ENCODE assay signal across 10 cellular contexts in genomic region chr19:38698225-38699026, GRCh38. TPM values are rescaled to one million over a fixed set of nuclear protein-coding genes. Genes with fewer than 3 reads are reported as not detected.
DNase-seq lines count a peak whose midpoint lies in the region; ATAC-seq and TF ChIP-seq lines count a peak whose summit lies in the region.
"Had no signal": no experiment of that assay in that cellular context is flagged by ENCODE, and none has a peak within 500 bp of the region (broad histone marks: within the 10 kb centered on the region; RNA-seq: fewer than 3 reads in every experiment).

No MANE protein-coding gene starts in this region.

- ATAC-seq in left lung = no peak
- no peak for ATAC-seq in HG03025 (IDR thresholded peaks at IDR 0.05; ENCODE audit: low FRiP score, unreplicated experiment)
- no peak for ATAC-seq in HG03097 (IDR thresholded peaks at IDR 0.05; ENCODE audit: low FRiP score, unreplicated experiment)
- no peak for ATAC-seq in naive thymus-derived CD8-positive, alpha-beta T cell

- H3K27me3 ChIP-seq in Loucy (ENCODE audit: insufficient read depth, low read length, poor library complexity, severe bottlenecking) = no peaks in the 10 kb centered on the region
- H3K27me3 ChIP-seq in left lung = no peaks in the 10 kb centered on the region
- no peaks in the 10 kb centered on the region for H3K27me3 ChIP-seq in stomach smooth muscle (ENCODE audit: control insufficient read depth in 1 of 2, insufficient read depth in 2 of 2, low read length in 2 of 2)

- H3K9me3 Mint-ChIP-seq in MCF 10A (ENCODE audit: unreplicated experiment) = no peaks in the 10 kb centered on the region
- H3K9me3 Mint-ChIP-seq in naive thymus-derived CD8-positive, alpha-beta T cell = no peaks in the 10 kb centered on the region

- H3K4me1 ChIP-seq in Loucy (ENCODE audit: insufficient read depth, low read length, poor library complexity, severe bottlenecking) (peaks cover 51% of the 10 kb centered on the region), left lung (peaks cover 5 to 88% of the 10 kb centered on the region in 2 donors), stomach smooth muscle (ENCODE audit: control insufficient read depth, insufficient read depth, low read length) (peaks cover 89% of the 10 kb centered on the region)

- H3K4me3 Mint-ChIP-seq in MCF 10A (ENCODE audit: unreplicated experiment) = peak overlapping the region; percentile 19
- H3K4me3 Mint-ChIP-seq in naive thymus-derived CD8-positive, alpha-beta T cell = no peak overlapping the region

- no peaks in the 10 kb centered on the region for H3K9me3 ChIP-seq in Loucy (ENCODE audit: insufficient read depth, low read depth, low read length)
- no peaks in the 10 kb centered on the region for H3K9me3 ChIP-seq in left lung
- H3K9me3 ChIP-seq in stomach smooth muscle (ENCODE audit: control insufficient read depth in 2 of 2, low read length in 2 of 2) = no peaks in the 10 kb centered on the region
- H3K9me3 ChIP-seq: HAP-1 had no signal

- peaks cover 49% of the 10 kb centered on the region for H4K20me1 ChIP-seq in Loucy (ENCODE audit: insufficient read depth, low read length, poor library complexity, severe bottlenecking)

- TF ChIP-seq CTCF in Loucy (conservative IDR thresholded peaks at IDR 0.05; ENCODE audit: low read length) (no peak), MCF 10A (IDR thresholded peaks at IDR 0.05; ENCODE audit: unreplicated experiment) (no peak), left lung (IDR thresholded peaks at IDR 0.05) (no peak)

- no peaks in the 10 kb centered on the region for H3K27me3 Mint-ChIP-seq in MCF 10A (ENCODE audit: insufficient read depth, unreplicated experiment)
- no peaks in the 10 kb centered on the region for H3K27me3 Mint-ChIP-seq in naive thymus-derived CD8-positive, alpha-beta T cell

- DNase-seq in MCF 10A (ENCODE audit: unreplicated experiment) = no peak
- no peak for DNase-seq in left lung
- DNase-seq in H4 (ENCODE audit: low spot score) = no peak
- no peak for DNase-seq in naive thymus-derived CD8-positive, alpha-beta T cell
- DNase-seq: NCI-H1930 had no signal

- peak overlapping the region; percentile 42 for H3K9ac ChIP-seq in Loucy (ENCODE audit: low read depth, low read length, poor library complexity, severe bottlenecking)
- peak overlapping the region in 1 of 2 donors; percentile 36 for H3K9ac ChIP-seq in stomach smooth muscle (ENCODE audit: low read length in 2 of 2)

- peaks cover 72% of the 10 kb centered on the region for H3K79me2 ChIP-seq in Loucy (ENCODE audit: insufficient read depth, low read length)

- peaks cover 30% of the 10 kb centered on the region for H3K4me1 Mint-ChIP-seq in MCF 10A (ENCODE audit: insufficient read depth, unreplicated experiment)
- peaks cover 10 to 48% (median 21%) of the 10 kb centered on the region in 4 donors for H3K4me1 Mint-ChIP-seq in naive thymus-derived CD8-positive, alpha-beta T cell

- peak overlapping the region; percentile 19 for H3K4me2 ChIP-seq in Loucy (ENCODE audit: low read depth, low read length, poor library complexity, severe bottlenecking)

- H3F3A ChIP-seq in Loucy (ENCODE audit: low read depth) = peaks cover 7% of the 10 kb centered on the region

- H3K4me3 ChIP-seq in Loucy (ENCODE audit: low read length, poor library complexity, severe bottlenecking) (no peak overlapping the region), left lung (no peak overlapping the region), stomach smooth muscle (ENCODE audit: low read length in 2 of 2) (no peak overlapping the region)
- H3K4me3 ChIP-seq: HAP-1 had no signal

- peak overlapping the region; percentile 91 for H3K27ac Mint-ChIP-seq in MCF 10A (ENCODE audit: low read depth, unreplicated experiment)
- H3K27ac Mint-ChIP-seq in naive thymus-derived CD8-positive, alpha-beta T cell = peak overlapping the region in 1 of 10 donors; percentile 26

- H3K27ac ChIP-seq in left lung (peak overlapping the region; percentile 2 to 86), stomach smooth muscle (ENCODE audit: low read length) (peak overlapping the region; percentile 86)

- no TSS peak for BruUV-seq in MCF 10A (replicated peaks; lab: Mats Ljungman, UMichigan)

- no peaks in the 10 kb centered on the region for H3K9me2 ChIP-seq in Loucy (replicated peaks; ENCODE audit: low read depth, low read length)

- peaks cover 47% of the 10 kb centered on the region; the same call in 1 of the 2 replicates for H3K36me3 ChIP-seq in Loucy (ENCODE audit: insufficient read depth, low read length)
- H3K36me3 ChIP-seq in left lung = peaks cover 0 to 54% of the 10 kb centered on the region in 2 donors
- peaks cover 6 to 25% of the 10 kb centered on the region in 2 donors for H3K36me3 ChIP-seq in stomach smooth muscle (ENCODE audit: control insufficient read depth in 2 of 2, insufficient read depth in 2 of 2, low read length in 2 of 2)

- H3K36me3 Mint-ChIP-seq in MCF 10A (ENCODE audit: insufficient read depth, unreplicated experiment) = peaks cover 80% of the 10 kb centered on the region
- peaks cover 0 to 10% (median 2%) of the 10 kb centered on the region in 3 donors for H3K36me3 Mint-ChIP-seq in naive thymus-derived CD8-positive, alpha-beta T cell

- POLR2A ChIA-PET in MCF 10A (lab: Yijun Ruan, JAX) = interaction anchor here (1.3 kb wide), 2 partner anchors 51 to 139 kb away, joined by 3 to 6 read pairs; partner anchors contain the start of gene ACTN4
- POLR2A ChIA-PET in naive thymus-derived CD8-positive, alpha-beta T cell (lab: Charles Lee) = no interaction called here

- intact Hi-C loops in MCF 10A (cut with micrococcal nuclease) = no loop called here
- intact Hi-C loops in left lung (cut with DNase I) = no loop called here

- no peak overlapping the region for H2AFZ ChIP-seq in Loucy (ENCODE audit: low read length)

- CTCF ChIA-PET in MCF 10A (lab: Yijun Ruan, JAX) = no interaction called here

RNA-seq across cellular contexts. Expression of gene CAPN12, which starts 45.8 kb away (rescaled TPM):
- total RNA-seq in MCF 10A (2022) (not detected in 2 replicates), left lung (1 to 10 TPM; 1.7 to 4.5 TPM)
- total RNA-seq in H4 (2014; rRNA removed; shearing (Covaris generic)) = not detected in 2 replicates
- 1 to 10 TPM; 8.2 TPM for total RNA-seq in naive thymus-derived CD8-positive, alpha-beta T cell
- polyA plus RNA-seq in naive thymus-derived CD8-positive, alpha-beta T cell = 1 to 10 TPM; 2.0 to 6.2 (median 4.6) TPM

RNA-seq across cellular contexts. Expression of gene ACTN4, which starts 51.0 kb away (rescaled TPM):
- 300 and 320 TPM in 2 replicates for total RNA-seq in MCF 10A (2022)
- total RNA-seq in left lung = 100 to 1,000 TPM; 576 to 647 TPM
- total RNA-seq in H4 (2014; rRNA removed; shearing (Covaris generic)) = 157 and 262 TPM in 2 replicates
- 10 to 100 TPM; 52.9 to 57.6 TPM for total RNA-seq in naive thymus-derived CD8-positive, alpha-beta T cell
- 1 to 10 TPM; 3.2 to 8.5 (median 4.8) TPM for polyA plus RNA-seq in naive thymus-derived CD8-positive, alpha-beta T cell
